16 cellular contexts compared by ENCODE assay signal in genomic region chr11:2586091-2586792, GRCh38.
DNase-seq lines count a peak whose midpoint lies in the region; ATAC-seq and TF ChIP-seq lines count a peak whose summit lies in the region.
"Had no signal": no experiment of that assay in that cellular context is flagged by ENCODE, and none has a peak within 500 bp of the region (broad histone marks: within the 10 kb centered on the region; RNA-seq: fewer than 3 reads in every experiment).

No MANE protein-coding gene starts in this region.

- H3K9me3 ChIP-seq in endodermal cell (ENCODE audit: control insufficient read depth, low read length) (no peaks in the 10 kb centered on the region), aorta (ENCODE audit: control insufficient read depth, low read length) (no peaks in the 10 kb centered on the region)
- H3K9me3 ChIP-seq: BLaER1 treated with 17β-estradiol and CSF1 and Interleukin-3, amounts not matched to agents 10 nM and 100 nM; heart right ventricle had no signal

- peak; percentile 50 for DNase-seq in natural killer cell treated with Interleukin-12 subunit alpha and Interleukin-12 subunit beta and Interleukin-15 and Interleukin-18, amount 100 ng/mL, for 72 hours (ENCODE audit: low spot score)
- no peak for DNase-seq in natural killer cell
- DNase-seq in endodermal cell, result peak; percentile 37
- peak; percentile 81 for DNase-seq in nephron progenitor cell
- peak; percentile 41 to 55 for DNase-seq in aorta
- DNase-seq in left lobe of liver (ENCODE audit: low spot score), result no peak
- DNase-seq in dedifferentiated amniotic fluid mesenchymal stem cell (ENCODE audit: extremely low spot score), result no peak
- no peak for DNase-seq in AG08396 (ENCODE audit: low spot score)
- DNase-seq: activated gamma-delta T cell treated with Interleukin-2 at 50 U/mL for 16 hours; central memory CD4-positive, alpha-beta T cell; stimulated activated naive CD8-positive, alpha-beta T cell treated with anti-CD3 and anti-CD28 coated beads, Interleukin-15, Interleukin-2, amounts not matched to agents 100 U/mL and 50 U/mL, for 24 hours had no signal

- intact Hi-C loops in natural killer cell (cut with micrococcal nuclease), result no loop called here
- intact Hi-C loops in aorta (cut with DNase I), result no loop called here

- TF ChIP-seq CTCF in natural killer cell (IDR thresholded peaks at IDR 0.05) (no peak), endodermal cell (conservative IDR thresholded peaks at IDR 0.05) (no peak), nephron progenitor cell (IDR thresholded peaks at IDR 0.05) (no peak)

- H3K4me1 ChIP-seq in endodermal cell (ENCODE audit: control insufficient read depth, insufficient read depth, low read length), result no peaks in the 10 kb centered on the region
- H3K4me1 ChIP-seq in aorta (ENCODE audit: control insufficient read depth in 1 of 2, insufficient read depth in 2 of 2, low read length in 2 of 2), result no peaks in the 10 kb centered on the region

- H3K27me3 ChIP-seq in endodermal cell (ENCODE audit: control insufficient read depth, insufficient read depth, low read length, poor library complexity, severe bottlenecking) (peaks cover 31% of the 10 kb centered on the region), aorta (ENCODE audit: control insufficient read depth in 1 of 2, insufficient read depth in 2 of 2, low read length in 1 of 2) (no peaks in the 10 kb centered on the region)
- H3K27me3 ChIP-seq: BLaER1 treated with 17β-estradiol and CSF1 and Interleukin-3, amounts not matched to agents 10 nM and 100 nM; heart right ventricle had no signal

- no peak for ATAC-seq in natural killer cell treated with Interleukin-12 subunit alpha and Interleukin-12 subunit beta and Interleukin-15 and Interleukin-18, amount 100 ng/mL, for 72 hours
- no peak for ATAC-seq in natural killer cell
- no peak for ATAC-seq in aorta (ENCODE audit: low FRiP score)
- ATAC-seq in left lobe of liver, result no peak
- ATAC-seq: heart right ventricle; stimulated activated naive CD8-positive, alpha-beta T cell treated with anti-CD3 and anti-CD28 coated beads, Interleukin-15, Interleukin-2, amounts not matched to agents 100 U/mL and 50 U/mL, for 24 hours; WTC11 had no signal

- no peak overlapping the region for H3K27ac Mint-ChIP-seq in natural killer cell treated with Interleukin-12 subunit alpha and Interleukin-12 subunit beta and Interleukin-15 and Interleukin-18, amount 100 ng/mL, for 72 hours
- H3K27ac Mint-ChIP-seq in natural killer cell (no peak overlapping the region), endodermal cell (no peak overlapping the region), nephron progenitor cell (no peak overlapping the region)
- H3K27ac Mint-ChIP-seq: memory B cell, WTC11 had no signal

- H3K9me3 Mint-ChIP-seq in natural killer cell treated with Interleukin-12 subunit alpha and Interleukin-12 subunit beta and Interleukin-15 and Interleukin-18, amount 100 ng/mL, for 72 hours, result no peaks in the 10 kb centered on the region
- H3K9me3 Mint-ChIP-seq in natural killer cell (no peaks in the 10 kb centered on the region), endodermal cell (no peaks in the 10 kb centered on the region), nephron progenitor cell (no peaks in the 10 kb centered on the region)
- H3K9me3 Mint-ChIP-seq: memory B cell, WTC11 had no signal

- H3K36me3 ChIP-seq in endodermal cell (ENCODE audit: control insufficient read depth, insufficient read depth, low read length) (no peaks in the 10 kb centered on the region), aorta (ENCODE audit: control insufficient read depth in 1 of 2, insufficient read depth in 2 of 2, low read length in 1 of 2) (no peaks in the 10 kb centered on the region)

- H3K4me3 ChIP-seq in endodermal cell (ENCODE audit: low read length), result no peak overlapping the region
- H3K4me3 ChIP-seq in aorta (ENCODE audit: low read length in 2 of 2), result no peak overlapping the region
- H3K4me3 ChIP-seq: BLaER1 treated with 17β-estradiol and CSF1 and Interleukin-3, amounts not matched to agents 10 nM and 100 nM; heart right ventricle had no signal

- H3K4me3 Mint-ChIP-seq in natural killer cell treated with Interleukin-12 subunit alpha and Interleukin-12 subunit beta and Interleukin-15 and Interleukin-18, amount 100 ng/mL, for 72 hours, result no peak overlapping the region
- H3K4me3 Mint-ChIP-seq in natural killer cell (no peak overlapping the region), endodermal cell (no peak overlapping the region), nephron progenitor cell (no peak overlapping the region)
- H3K4me3 Mint-ChIP-seq: memory B cell, WTC11 had no signal

- no peaks in the 10 kb centered on the region for H3K27me3 Mint-ChIP-seq in natural killer cell treated with Interleukin-12 subunit alpha and Interleukin-12 subunit beta and Interleukin-15 and Interleukin-18, amount 100 ng/mL, for 72 hours
- H3K27me3 Mint-ChIP-seq in natural killer cell (ENCODE audit: low read depth in 2 of 2) (no peaks in the 10 kb centered on the region), endodermal cell (ENCODE audit: insufficient read depth) (peaks cover 71% of the 10 kb centered on the region), nephron progenitor cell (ENCODE audit: low read depth, poor library complexity) (peaks cover 15% of the 10 kb centered on the region)
- H3K27me3 Mint-ChIP-seq: memory B cell had no signal

- 81 to 90% methylated on average over 7 to 17 of the region's 17 CpGs for WGBS in endodermal cell (ENCODE audit: insufficient coverage in 1 of 2, insufficient read length in 1 of 2), 2 experiments
- 82 to 89% methylated on average over 17 of the region's 17 CpGs for WGBS in aorta, 2 donors

- no peaks in the 10 kb centered on the region for H3K4me1 Mint-ChIP-seq in natural killer cell treated with Interleukin-12 subunit alpha and Interleukin-12 subunit beta and Interleukin-15 and Interleukin-18, amount 100 ng/mL, for 72 hours (ENCODE audit: low read depth in 2 of 2)
- H3K4me1 Mint-ChIP-seq in natural killer cell, result no peaks in the 10 kb centered on the region
- no peaks in the 10 kb centered on the region for H3K4me1 Mint-ChIP-seq in endodermal cell
- peaks cover 38% of the 10 kb centered on the region for H3K4me1 Mint-ChIP-seq in nephron progenitor cell
- H3K4me1 Mint-ChIP-seq: memory B cell, WTC11 had no signal

- H3K9ac ChIP-seq in endodermal cell (ENCODE audit: extremely low read depth, low read length, poor library complexity, severe bottlenecking), result no peak overlapping the region
- H3K9ac ChIP-seq: BLaER1 treated with 17β-estradiol and CSF1 and Interleukin-3, amounts not matched to agents 10 nM and 100 nM had no signal

- H3K27ac ChIP-seq in endodermal cell (ENCODE audit: low read depth, low read length) (no peak overlapping the region), aorta (ENCODE audit: low read depth in 1 of 2, low read length in 2 of 2) (no peak overlapping the region)
- H3K27ac ChIP-seq: BLaER1 treated with 17β-estradiol and CSF1 and Interleukin-3, amounts not matched to agents 10 nM and 100 nM; epithelial cell of prostate; heart right ventricle had no signal

- no peaks in the 10 kb centered on the region for H3K36me3 Mint-ChIP-seq in natural killer cell treated with Interleukin-12 subunit alpha and Interleukin-12 subunit beta and Interleukin-15 and Interleukin-18, amount 100 ng/mL, for 72 hours
- H3K36me3 Mint-ChIP-seq in natural killer cell, result no peaks in the 10 kb centered on the region
- no peaks in the 10 kb centered on the region for H3K36me3 Mint-ChIP-seq in endodermal cell (ENCODE audit: low read depth)
- no peaks in the 10 kb centered on the region for H3K36me3 Mint-ChIP-seq in nephron progenitor cell (ENCODE audit: low read depth)
- H3K36me3 Mint-ChIP-seq: WTC11 had no signal

Comparison
In these comparisons a context has a peak if more than half of its experiments do, and no peak if none do; other contexts are left out.
1. DNase-seq: peak in natural killer cell treated with Interleukin-12 subunit alpha and Interleukin-12 subunit beta and Interleukin-15 and Interleukin-18, amount 100 ng/mL, for 72 hours (single experiment), endodermal cell (single experiment), nephron progenitor cell (single experiment) and aorta (2 of 2); none in natural killer cell (single experiment), left lobe of liver (single experiment), dedifferentiated amniotic fluid mesenchymal stem cell (single experiment) and AG08396 (single experiment).